Comparison of ENCODE assay signal across 14 cellular contexts in genomic region chr1:113185463-113186104, GRCh38.
DNase-seq lines count a peak whose midpoint lies in the region; ATAC-seq and TF ChIP-seq lines count a peak whose summit lies in the region.
"Had no signal": no experiment of that assay in that cellular context is flagged by ENCODE, and none has a peak within 500 bp of the region (broad histone marks: within the 10 kb centered on the region; RNA-seq: fewer than 3 reads in every experiment).

No MANE protein-coding gene starts in this region.

- TF ChIP-seq CTCF in GM06990 (IDR thresholded peaks at IDR 0.05; ENCODE audit: insufficient read depth, low read length, poor library complexity, severe bottlenecking): no peak

- ATAC-seq in GM19324 (IDR thresholded peaks at IDR 0.05; ENCODE audit: low FRiP score, unreplicated experiment) (peak; percentile 88), HG02623 (IDR thresholded peaks at IDR 0.05; ENCODE audit: unreplicated experiment) (peak; percentile 96), HG03378 (IDR thresholded peaks at IDR 0.05; ENCODE audit: unreplicated experiment) (peak; percentile 99)
- ATAC-seq: activated CD8-positive, alpha-beta T cell treated with anti-CD3 and anti-CD28 coated beads for 36 hours; activated naive CD8-positive, alpha-beta T cell treated with anti-CD3 and anti-CD28 coated beads, Interleukin-2, amount 50 U/mL, for 24 hours had no signal

- no peaks in the 10 kb centered on the region for H3K36me3 ChIP-seq in GM06990 (ENCODE audit: control insufficient read depth, insufficient read depth, low read length)
- H3K36me3 ChIP-seq: tibial artery had no signal

- no peaks in the 10 kb centered on the region for H3K27me3 ChIP-seq in GM06990 (replicated peaks; ENCODE audit: control insufficient read depth, insufficient read depth, low read length)
- H3K27me3 ChIP-seq: tibial artery had no signal

- no peak overlapping the region for H3K4me3 ChIP-seq in GM06990 (replicated peaks; ENCODE audit: low read depth, low read length)
- H3K4me3 ChIP-seq: tibial artery had no signal

- DNase-seq in GM06990 (ENCODE audit: extremely low read depth, insufficient read length) (peak; percentile 41), NCI-H524 (lab: John Stamatoyannopoulos, UW) (no peak), substantia nigra (lab: John Stamatoyannopoulos, UW) (no peak), nucleus accumbens (lab: John Stamatoyannopoulos, UW) (no peak)
- no peak for DNase-seq in stimulated activated CD4-positive, alpha-beta T cell treated with anti-CD3 and anti-CD28 coated beads, Interleukin-12 subunit alpha, Interleukin-12 subunit beta, amount 100 ng/mL, for 4 hours
- DNase-seq: activated CD8-positive, alpha-beta T cell treated with anti-CD3 and anti-CD28 coated beads for 36 hours; activated naive CD8-positive, alpha-beta T cell treated with anti-CD3 and anti-CD28 coated beads, Interleukin-2, amount 50 U/mL, for 24 hours; EL; H7; NCI-H510A treated with DMSO at 0.1 percent for 48 hours; tibial artery had no signal

- H3K27ac ChIP-seq in substantia nigra (ENCODE audit: low read depth, low read length, poor library complexity, severe bottlenecking): no peak overlapping the region
- H3K27ac ChIP-seq: tibial artery had no signal
